8 cellular contexts compared by ENCODE assay signal in the genomic region with DNA sequence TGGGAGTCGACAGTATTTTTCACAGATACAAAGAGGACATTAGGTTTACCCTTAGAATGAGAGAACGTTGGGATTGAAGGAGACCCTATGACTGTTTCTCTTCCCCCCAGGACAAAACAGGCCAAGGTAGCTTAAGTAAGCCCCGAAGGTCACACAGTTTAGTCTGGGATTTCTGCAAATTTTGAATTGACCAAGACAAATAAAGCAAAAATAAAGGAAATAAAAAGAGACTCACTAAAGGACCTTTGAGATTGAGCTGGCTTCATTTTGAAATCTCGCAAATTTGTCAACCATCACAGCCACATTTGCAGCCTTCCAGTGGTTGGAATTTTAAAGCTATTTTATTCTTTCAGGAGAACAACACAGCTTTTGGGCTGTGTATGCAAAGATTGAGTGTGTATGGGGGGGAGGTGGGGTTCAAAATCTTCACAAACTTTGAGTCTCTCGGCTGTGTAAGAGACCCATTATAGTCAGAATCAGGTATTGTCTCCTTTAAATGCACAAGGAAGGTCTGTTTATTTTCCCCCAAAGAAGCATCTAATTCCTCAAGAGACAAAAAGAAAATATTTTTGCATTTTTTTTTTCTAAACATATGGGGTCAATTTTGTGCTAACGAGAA. TPM values are rescaled to one million over a fixed set of nuclear protein-coding genes. Genes with fewer than 3 reads are reported as not detected.
DNase-seq lines count a peak whose midpoint lies in the region; ATAC-seq and TF ChIP-seq lines count a peak whose summit lies in the region.

No MANE protein-coding gene starts in this region.

- H3K9me3 ChIP-seq in heart right ventricle (peaks cover 0 to 4% (median 0%) of the 10 kb centered on the region in 11 donors), upper lobe of right lung (no peaks in the 10 kb centered on the region)

- H3K4me1 ChIP-seq in heart right ventricle (peaks cover 0 to 61% (median 4%) of the 10 kb centered on the region in 9 donors), upper lobe of right lung (no peaks in the 10 kb centered on the region)

- intact Hi-C loops in heart right ventricle (cut with DNase I) = loop anchor here in 8 of 10 donors (5.0 to 10.0 kb wide), 12 partner anchors 48 to 506 kb away; no protein-coding TSS in a partner anchor
- intact Hi-C loops in cardiac septum (cut with DNase I) = loop anchor here (5.0 to 10.0 kb wide), 2 partner anchors 183 to 386 kb away; no protein-coding TSS in a partner anchor
- intact Hi-C loops in activated T-helper 1 cell treated with anti-CD3 and anti-CD28 coated beads, Interleukin-12 subunit alpha, Interleukin-12 subunit beta, Interleukin-2, Interleukin-4 antibody, amounts not matched to agents 30 ng/mL and 10 ng/mL and 1 ng/mL, durations not matched to agents 14 hours and 24 hours and 36 hours (cut with micrococcal nuclease) = loop anchor here (5.0 to 10.0 kb wide), 3 partner anchors 188 to 1046 kb away; a partner anchor contains a TSS
- intact Hi-C loops in upper lobe of right lung (cut with DNase I) = no loop called here

- H3K4me3 ChIP-seq in heart right ventricle (peak overlapping the region in 5 of 10 donors; percentile 76 to 98 (median 86)), upper lobe of right lung (no peak overlapping the region)

- ATAC-seq in heart right ventricle (no peak), memory B cell (ENCODE audit: low read depth) (no peak), upper lobe of right lung (no peak), GM18858 (IDR thresholded peaks at IDR 0.05; ENCODE audit: unreplicated experiment) (no peak), GM21390 (IDR thresholded peaks at IDR 0.05; ENCODE audit: unreplicated experiment) (no peak)

- H3K27me3 Mint-ChIP-seq in activated T-helper 1 cell treated with anti-CD3 and anti-CD28 coated beads, Interleukin-12 subunit alpha, Interleukin-12 subunit beta, Interleukin-2, Interleukin-4 antibody, amounts not matched to agents 30 ng/mL and 10 ng/mL and 1 ng/mL, durations not matched to agents 14 hours and 24 hours and 36 hours (ENCODE audit: insufficient read depth) = no peaks in the 10 kb centered on the region
- no peaks in the 10 kb centered on the region for H3K27me3 Mint-ChIP-seq in memory B cell

- TF ChIP-seq CTCF in heart right ventricle (IDR thresholded peaks at IDR 0.05) (no peak), upper lobe of right lung (IDR thresholded peaks at IDR 0.05) (no peak)

- peak overlapping the region; percentile 97 for H3K4me3 Mint-ChIP-seq in activated T-helper 1 cell treated with anti-CD3 and anti-CD28 coated beads, Interleukin-12 subunit alpha, Interleukin-12 subunit beta, Interleukin-2, Interleukin-4 antibody, amounts not matched to agents 30 ng/mL and 10 ng/mL and 1 ng/mL, durations not matched to agents 14 hours and 24 hours and 36 hours
- peak overlapping the region; percentile 87 for H3K4me3 Mint-ChIP-seq in memory B cell

- H3K36me3 Mint-ChIP-seq in activated T-helper 1 cell treated with anti-CD3 and anti-CD28 coated beads, Interleukin-12 subunit alpha, Interleukin-12 subunit beta, Interleukin-2, Interleukin-4 antibody, amounts not matched to agents 30 ng/mL and 10 ng/mL and 1 ng/mL, durations not matched to agents 14 hours and 24 hours and 36 hours (ENCODE audit: low read depth) = peaks cover 34% of the 10 kb centered on the region
- H3K36me3 Mint-ChIP-seq in memory B cell = peaks cover 13% of the 10 kb centered on the region

- H3K27me3 ChIP-seq in heart right ventricle (peaks cover 0 to 53% (median 0%) of the 10 kb centered on the region in 7 donors), upper lobe of right lung (no peaks in the 10 kb centered on the region)

- H3K27ac Mint-ChIP-seq in activated T-helper 1 cell treated with anti-CD3 and anti-CD28 coated beads, Interleukin-12 subunit alpha, Interleukin-12 subunit beta, Interleukin-2, Interleukin-4 antibody, amounts not matched to agents 30 ng/mL and 10 ng/mL and 1 ng/mL, durations not matched to agents 14 hours and 24 hours and 36 hours = peak overlapping the region; percentile 98
- peak overlapping the region; percentile 93 for H3K27ac Mint-ChIP-seq in memory B cell

- H3K4me1 Mint-ChIP-seq in activated T-helper 1 cell treated with anti-CD3 and anti-CD28 coated beads, Interleukin-12 subunit alpha, Interleukin-12 subunit beta, Interleukin-2, Interleukin-4 antibody, amounts not matched to agents 30 ng/mL and 10 ng/mL and 1 ng/mL, durations not matched to agents 14 hours and 24 hours and 36 hours (ENCODE audit: low read depth) = peaks cover 45% of the 10 kb centered on the region
- H3K4me1 Mint-ChIP-seq in memory B cell = peaks cover 27% of the 10 kb centered on the region

- DNase-seq in heart right ventricle = no peak
- DNase-seq in cardiac septum (ENCODE audit: low spot score) = no peak
- DNase-seq in activated T-helper 1 cell treated with anti-CD3 and anti-CD28 coated beads, Interleukin-12 subunit alpha, Interleukin-12 subunit beta, Interleukin-2, Interleukin-4 antibody, amounts not matched to agents 30 ng/mL and 10 ng/mL and 1 ng/mL, durations not matched to agents 14 hours and 24 hours and 36 hours (ENCODE audit: low spot score) = no peak
- DNase-seq in memory B cell (ENCODE audit: low spot score in 2 of 2) = no peak
- DNase-seq in upper lobe of right lung = no peak
- no peak for DNase-seq in HuH-7 (ENCODE audit: low spot score)

- 46 to 55% methylated on average over 6 of the region's 6 CpGs for WGBS in heart right ventricle, 2 donors

- H3K36me3 ChIP-seq in heart right ventricle (peaks cover 0 to 16% (median 0%) of the 10 kb centered on the region in 9 donors), upper lobe of right lung (peaks cover 5% of the 10 kb centered on the region)

- no peaks in the 10 kb centered on the region for H3K9me3 Mint-ChIP-seq in activated T-helper 1 cell treated with anti-CD3 and anti-CD28 coated beads, Interleukin-12 subunit alpha, Interleukin-12 subunit beta, Interleukin-2, Interleukin-4 antibody, amounts not matched to agents 30 ng/mL and 10 ng/mL and 1 ng/mL, durations not matched to agents 14 hours and 24 hours and 36 hours
- no peaks in the 10 kb centered on the region for H3K9me3 Mint-ChIP-seq in memory B cell

- H3K27ac ChIP-seq in heart right ventricle = peak overlapping the region in 9 of 10 donors; percentile 9 to 99 (median 66)
- peak overlapping the region; percentile 97 for H3K27ac ChIP-seq in upper lobe of right lung

RNA-seq across cellular contexts. Expression of a gene that starts 4.2 kb away (rescaled TPM):
- total RNA-seq in heart right ventricle = 1,000 to 10,000 TPM in 3 of 10 donors, 100 to 1,000 TPM in 7; 700 to 2,442 (median 850) TPM
- polyA plus RNA-seq in heart right ventricle = 1,000 to 10,000 TPM; 2,617 to 3,026 TPM
- 921 TPM for total RNA-seq in cardiac septum
- total RNA-seq in activated T-helper 1 cell treated with anti-CD3 and anti-CD28 coated beads, Interleukin-12 subunit alpha, Interleukin-12 subunit beta, Interleukin-2, Interleukin-4 antibody, amounts not matched to agents 30 ng/mL and 10 ng/mL and 1 ng/mL, durations not matched to agents 14 hours and 24 hours and 36 hours = 6,544 and 6,612 TPM in 2 replicates
- total RNA-seq in upper lobe of right lung = 4,663 TPM
